ENCODE assay signal across 12 cellular contexts in genomic region chr13:73717632-73718031, GRCh38.
A peak's percentile ranks its signal among the peaks of the same experiment; 100 is the strongest.
DNase-seq lines count a peak whose midpoint lies in the region; ATAC-seq, FAIRE-seq and TF ChIP-seq lines count a peak whose summit lies in the region.
"Had no signal": no experiment of that assay in that cellular context is flagged by ENCODE, and none has a peak within 500 bp of the region (broad histone marks: within the 10 kb centered on the region; RNA-seq: fewer than 3 reads in every experiment).

No MANE protein-coding gene starts in this region.

- H3K36me3 ChIP-seq in SK-N-SH (replicated peaks in 1 of 2; ENCODE audit: control insufficient read depth in 1 of 2, insufficient read depth in 2 of 2, low read length in 1 of 2): peaks cover 12 to 17% of the 10 kb centered on the region in 2 experiments
- no peaks in the 10 kb centered on the region for H3K36me3 ChIP-seq in pancreas
- H3K36me3 ChIP-seq: neutrophil had no signal

- H3K79me2 ChIP-seq in SK-N-SH (ENCODE audit: insufficient read depth): no peaks in the 10 kb centered on the region

- no peak overlapping the region for H3K4me3 ChIP-seq in SK-N-SH (ENCODE audit: low read depth in 2 of 2, low read length in 1 of 2)
- no peak overlapping the region for H3K4me3 ChIP-seq in pancreas
- H3K4me3 ChIP-seq: gastroesophageal sphincter had no signal

- H3K4me1 ChIP-seq in SK-N-SH (ENCODE audit: control insufficient read depth in 1 of 2, insufficient read depth in 2 of 2, low read depth in 1 of 2, low read length in 1 of 2) (peaks cover 9 to 10% of the 10 kb centered on the region in 2 experiments; a peak in 3 of 4 replicates), pancreas (peaks cover 3 to 14% (median 4%) of the 10 kb centered on the region in 3 donors)
- H3K4me1 ChIP-seq: gastroesophageal sphincter had no signal

- FAIRE-seq in pancreas (lab: Jason Lieb, UNC): peak; percentile 76

- CTCF ChIA-PET in activated CD8-positive, alpha-beta memory T cell treated with anti-CD3 and anti-CD28 coated beads, Interleukin-2, amount 10 ng/mL, durations not matched to agents 7 days and 5 days (lab: Charles Lee): no interaction called here
- CTCF ChIA-PET in SK-N-SH (lab: Yijun Ruan, JAX): interaction anchor here (0.6 to 1.6 kb wide), 2 partner anchors 1502 to 1819 kb away, joined by 3 to 5 read pairs; no protein-coding TSS in a partner anchor

- ATAC-seq in activated CD8-positive, alpha-beta memory T cell treated with anti-CD3 and anti-CD28 coated beads, Interleukin-2, amount 10 ng/mL, durations not matched to agents 7 days and 5 days: peak; percentile 14
- ATAC-seq in pancreas: peak; percentile 85 to 96 (median 93)
- ATAC-seq in HG03432 (IDR thresholded peaks at IDR 0.05; ENCODE audit: unreplicated experiment): no peak
- ATAC-seq: gastroesophageal sphincter had no signal

- no peak for TF ChIP-seq RAD21 in SK-N-SH (IDR thresholded peaks at IDR 0.05; ENCODE audit: low read length)

- POLR2A ChIA-PET in SK-N-SH (lab: Yijun Ruan, JAX): no interaction called here

- no peaks in the 10 kb centered on the region for H3K27me3 Mint-ChIP-seq in activated CD8-positive, alpha-beta memory T cell treated with anti-CD3 and anti-CD28 coated beads, Interleukin-2, amount 10 ng/mL, durations not matched to agents 7 days and 5 days

- intact Hi-C loops in pancreas (cut with DNase I): no loop called here

- no peaks in the 10 kb centered on the region for H3K9me2 ChIP-seq in SK-N-SH

- WGBS in SK-N-SH (ENCODE audit: low lambda C conversion rate): 16% methylated on average over 2 of the region's 2 CpGs
- WGBS in pancreas, 2 donors: 9 to 13% methylated on average over 2 of the region's 2 CpGs

- peaks cover 51% of the 10 kb centered on the region for H3K4me1 Mint-ChIP-seq in activated CD8-positive, alpha-beta memory T cell treated with anti-CD3 and anti-CD28 coated beads, Interleukin-2, amount 10 ng/mL, durations not matched to agents 7 days and 5 days

- peaks cover 19% of the 10 kb centered on the region for H3K36me3 Mint-ChIP-seq in activated CD8-positive, alpha-beta memory T cell treated with anti-CD3 and anti-CD28 coated beads, Interleukin-2, amount 10 ng/mL, durations not matched to agents 7 days and 5 days

- no peak overlapping the region for H3K9ac ChIP-seq in SK-N-SH

- no peak for DNase-seq in activated CD8-positive, alpha-beta memory T cell treated with anti-CD3 and anti-CD28 coated beads, Interleukin-2, amount 10 ng/mL, durations not matched to agents 7 days and 5 days
- no peak for DNase-seq in activated CD8-positive, alpha-beta memory T cell treated with anti-CD3 and anti-CD28 coated beads for 24 hours
- peak; percentile 16 for DNase-seq in SK-N-SH
- DNase-seq in dermis microvascular lymphatic vessel endothelial cell (ENCODE audit: low read depth in 2 of 2): peak; percentile 11 to 79
- peak in 2 of 6 donors; percentile 14 to 16 for DNase-seq in pancreas
- no peak for DNase-seq in NCI-H1092 treated with DMSO at 0.1 percent for 48 hours (lab: John Stamatoyannopoulos, UW)
- no peak for DNase-seq in AG08395 (ENCODE audit: low spot score)
- DNase-seq: AML-193, HCEC 1CT had no signal

- H3F3A ChIP-seq in SK-N-SH (replicated peaks; ENCODE audit: insufficient read depth): peaks cover 7% of the 10 kb centered on the region

- peaks cover 2% of the 10 kb centered on the region; the same call in 1 of the 2 replicates for H4K20me1 ChIP-seq in SK-N-SH (ENCODE audit: insufficient read depth)

- no peak overlapping the region for H2AFZ ChIP-seq in SK-N-SH (ENCODE audit: low read depth)

- no peaks in the 10 kb centered on the region for H3K9me3 ChIP-seq in SK-N-SH
- H3K9me3 ChIP-seq in pancreas: no peaks in the 10 kb centered on the region
- H3K9me3 ChIP-seq: gastroesophageal sphincter, neutrophil had no signal

- TF ChIP-seq EP300 in SK-N-SH (IDR thresholded peaks at IDR 0.05; ENCODE audit: borderline replicate concordance in 1 of 2, low read depth in 1 of 2, low read length in 1 of 2): peak; percentile 46 to 55; a peak in 3 of 4 replicates

- H3K4me2 ChIP-seq in SK-N-SH: no peak overlapping the region

- no peak overlapping the region for H3K4me3 Mint-ChIP-seq in activated CD8-positive, alpha-beta memory T cell treated with anti-CD3 and anti-CD28 coated beads, Interleukin-2, amount 10 ng/mL, durations not matched to agents 7 days and 5 days

- H3K27me3 ChIP-seq in SK-N-SH (ENCODE audit: insufficient read depth) (no peaks in the 10 kb centered on the region), pancreas (no peaks in the 10 kb centered on the region)
- H3K27me3 ChIP-seq: gastroesophageal sphincter, neutrophil had no signal

- H3K9me3 Mint-ChIP-seq in activated CD8-positive, alpha-beta memory T cell treated with anti-CD3 and anti-CD28 coated beads, Interleukin-2, amount 10 ng/mL, durations not matched to agents 7 days and 5 days (ENCODE audit: low read depth): no peaks in the 10 kb centered on the region

- H3K27ac ChIP-seq in SK-N-SH (ENCODE audit: low read depth in 2 of 2, low read length in 1 of 2): peak overlapping the region in 1 of 2 experiments; percentile 58; a peak in 2 of 4 replicates
- peak overlapping the region in 2 of 4 donors; percentile 19 to 24 for H3K27ac ChIP-seq in pancreas
- H3K27ac ChIP-seq: gastroesophageal sphincter, neutrophil had no signal

- no peak overlapping the region for H3K27ac Mint-ChIP-seq in activated CD8-positive, alpha-beta memory T cell treated with anti-CD3 and anti-CD28 coated beads, Interleukin-2, amount 10 ng/mL, durations not matched to agents 7 days and 5 days

- TF ChIP-seq CTCF in SK-N-SH (IDR thresholded peaks at IDR 0.05) (no peak), pancreas (IDR thresholded peaks at IDR 0.05) (no peak)

TF ChIP-seq in SK-N-SH, 30 proteins besides CTCF, POLR2A, EP300 and RAD21:
- TF ChIP-seq GATA2 (CRISPR knock-in tag; IDR thresholded peaks at IDR 0.05): peak; percentile 84
- 0 out of 2 replicates have a peak, but pooled peaks have one; percentile 27 for TF ChIP-seq RCOR1 (IDR thresholded peaks at IDR 0.05; ENCODE audit: low read length)
- peak; percentile 73 for TF ChIP-seq PBX3 (IDR thresholded peaks at IDR 0.05)
- TF ChIP-seq USF1 (IDR thresholded peaks at IDR 0.05; ENCODE audit: borderline replicate concordance, low read depth): no peak
- peak; percentile 90 for TF ChIP-seq TCF12 (IDR thresholded peaks at IDR 0.05)

Comparison
In these comparisons a context has a peak if more than half of its experiments do, and no peak if none do; other contexts are left out.
1. DNase-seq: peak in SK-N-SH (single experiment) and dermis microvascular lymphatic vessel endothelial cell (2 of 2); none in activated CD8-positive, alpha-beta memory T cell treated with anti-CD3 and anti-CD28 coated beads, Interleukin-2, amount 10 ng/mL, durations not matched to agents 7 days and 5 days (single experiment), activated CD8-positive, alpha-beta memory T cell treated with anti-CD3 and anti-CD28 coated beads for 24 hours (single experiment), NCI-H1092 treated with DMSO at 0.1 percent for 48 hours (single experiment) and AG08395 (single experiment).